18 cellular contexts compared by ENCODE assay signal in the genomic region with DNA sequence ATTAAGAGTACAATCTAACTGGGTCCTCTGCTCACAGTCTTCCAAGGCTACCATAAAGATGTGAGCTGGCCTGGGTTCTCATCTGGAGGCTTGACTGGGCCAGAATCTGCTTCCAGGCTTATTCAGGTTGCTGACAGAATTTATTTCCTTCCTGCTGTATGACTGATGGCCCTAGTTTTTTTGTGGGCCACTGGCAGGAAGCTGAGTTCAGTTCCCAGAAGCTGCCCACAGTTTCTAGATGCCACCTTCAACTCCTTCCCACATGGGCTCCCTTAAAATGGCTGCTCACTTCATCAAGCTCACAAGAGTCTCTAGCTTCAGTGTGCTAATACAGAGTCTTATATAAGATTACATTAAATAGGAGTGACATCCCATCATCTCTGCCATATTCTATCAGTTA.
"Had no signal": no experiment of that assay in that cellular context is flagged by ENCODE, and none has a peak within 500 bp of the region (broad histone marks: within the 10 kb centered on the region; RNA-seq: fewer than 3 reads in every experiment).

No MANE protein-coding gene starts in this region.

- H3K27ac Mint-ChIP-seq: memory B cell; stimulated activated memory B cell treated with anti-CD40 and anti-IgM and Interleukin-4, amounts not matched to agents 10 μg/mL and 1 μg/mL and 100 μg/mL, for 72 hours had no signal

- H3K9me3 Mint-ChIP-seq: activated T-cell treated with anti-CD3 and anti-CD28 coated beads, Interleukin-2, amount 50 U/mL, for 4 hours; memory B cell; naive thymus-derived CD8-positive, alpha-beta T cell; stimulated activated memory B cell treated with anti-CD40 and anti-IgM and Interleukin-4, amounts not matched to agents 10 μg/mL and 1 μg/mL and 100 μg/mL, for 72 hours had no signal

- DNase-seq: activated CD4-positive, alpha-beta T cell treated with anti-CD3 and anti-CD28 coated beads for 4 hours; activated CD4-positive, CD25-positive, alpha-beta regulatory T cell; activated CD8-positive, alpha-beta memory T cell treated with anti-CD3 and anti-CD28 coated beads for 24 hours; activated CD8-positive, alpha-beta memory T cell treated with anti-CD3 and anti-CD28 coated beads, Interleukin-2, amount 50 U/mL, for 48 hours; activated naive CD4-positive, alpha-beta T cell; activated T-cell treated with anti-CD3 and anti-CD28 coated beads, Interleukin-2, amount 50 U/mL, for 4 hours; anterior cingulate cortex; dermis blood vessel endothelial cell; effector CD4-positive, alpha-beta T cell; foreskin keratinocyte; heart right ventricle; midbrain; naive thymus-derived CD8-positive, alpha-beta T cell; stimulated activated CD4-positive, alpha-beta T cell treated with anti-CD3 and anti-CD28 coated beads, Interleukin-4, amount 100 ng/mL, for 1 hour; tibial artery; upper lobe of right lung had no signal

- H3K36me3 Mint-ChIP-seq: memory B cell; naive thymus-derived CD8-positive, alpha-beta T cell; stimulated activated memory B cell treated with anti-CD40 and anti-IgM and Interleukin-4, amounts not matched to agents 10 μg/mL and 1 μg/mL and 100 μg/mL, for 72 hours had no signal

- ATAC-seq: activated T-cell treated with anti-CD3 and anti-CD28 coated beads, Interleukin-2, amount 50 U/mL, for 4 hours; foreskin keratinocyte; heart right ventricle; naive thymus-derived CD8-positive, alpha-beta T cell; stimulated activated memory B cell treated with anti-CD40 and anti-IgM and Interleukin-4, amounts not matched to agents 10 μg/mL and 1 μg/mL and 100 μg/mL, for 72 hours; upper lobe of right lung had no signal

- H3K4me3 Mint-ChIP-seq: activated T-cell treated with anti-CD3 and anti-CD28 coated beads, Interleukin-2, amount 50 U/mL, for 4 hours; memory B cell; naive thymus-derived CD8-positive, alpha-beta T cell; stimulated activated memory B cell treated with anti-CD40 and anti-IgM and Interleukin-4, amounts not matched to agents 10 μg/mL and 1 μg/mL and 100 μg/mL, for 72 hours had no signal

- H3K4me1 Mint-ChIP-seq: memory B cell; stimulated activated memory B cell treated with anti-CD40 and anti-IgM and Interleukin-4, amounts not matched to agents 10 μg/mL and 1 μg/mL and 100 μg/mL, for 72 hours had no signal
